28 cellular contexts compared by ENCODE assay signal in genomic region chr3:138496436-138496835, GRCh38.
"Had no signal": no experiment of that assay in that cellular context is flagged by ENCODE, and none has a peak within 500 bp of the region (broad histone marks: within the 10 kb centered on the region; RNA-seq: fewer than 3 reads in every experiment).

No MANE protein-coding gene starts in this region.

- H3K27me3 ChIP-seq: cardiac muscle cell, MG63, SJSA1 had no signal

- H3K4me3 ChIP-seq: cardiac muscle cell, MG63, SJSA1 had no signal

- ATAC-seq: activated CD4-positive, alpha-beta T cell treated with anti-CD3 and anti-CD28 coated beads for 36 hours; activated CD4-positive, CD25-positive, alpha-beta regulatory T cell treated with anti-CD3 and anti-CD28 coated beads, Interleukin-2, amount 50 U/mL, for 24 hours; activated T-cell treated with anti-CD3 and anti-CD28 coated beads, Interleukin-2, amount 50 U/mL, for 4 hours; Panc1 had no signal

- H3K27ac ChIP-seq: cardiac muscle cell, SJSA1 had no signal

- DNase-seq: activated CD4-positive, alpha-beta T cell treated with anti-CD3 and anti-CD28 coated beads for 36 hours; activated CD4-positive, alpha-beta T cell treated with anti-CD3 and anti-CD28 coated beads, Interleukin-2, amount 10 ng/mL, durations not matched to agents 7 days and 5 days; activated CD4-positive, alpha-beta T cell treated with anti-CD3 and anti-CD28 coated beads, Interleukin-2, amount 50 U/mL, for 48 hours; activated CD8-positive, alpha-beta memory T cell treated with anti-CD3 and anti-CD28 coated beads, Interleukin-2, amount 50 U/mL, for 4 hours; activated effector memory CD4-positive, alpha-beta T cell treated with Interleukin-2 at 50 U/mL for 16 hours; activated naive CD4-positive, alpha-beta T cell treated with anti-CD3 and anti-CD28 coated beads, Interleukin-2, amount 50 U/mL, for 16 hours; activated naive CD8-positive, alpha-beta T cell treated with anti-CD3 and anti-CD28 coated beads for 36 hours; activated T-cell treated with anti-CD3 and anti-CD28 coated beads for 4 hours; activated T-cell treated with anti-CD3 and anti-CD28 coated beads, Interleukin-2, amount 50 U/mL, for 4 hours; amniotic stem cell; aorta; Kasumi-1; MG63; NCI-H1048; NCI-H1105 treated with DMSO at 0.1 percent for 48 hours; NCI-H1436; NCI-H1694; NCI-H1930; NCI-H2081 treated with DMSO at 0.1 percent for 48 hours; NCI-H226; NCI-H446 treated with DMSO at 0.1 percent for 48 hours; NCI-H524 treated with DMSO at 0.1 percent for 48 hours; SHP77; SK-N-SH had no signal

- H3K9me3 ChIP-seq: SJSA1, SK-N-SH had no signal

- H3K36me3 ChIP-seq: MG63 had no signal
